ENCODE assay signal across 7 cellular contexts in the genomic region with DNA sequence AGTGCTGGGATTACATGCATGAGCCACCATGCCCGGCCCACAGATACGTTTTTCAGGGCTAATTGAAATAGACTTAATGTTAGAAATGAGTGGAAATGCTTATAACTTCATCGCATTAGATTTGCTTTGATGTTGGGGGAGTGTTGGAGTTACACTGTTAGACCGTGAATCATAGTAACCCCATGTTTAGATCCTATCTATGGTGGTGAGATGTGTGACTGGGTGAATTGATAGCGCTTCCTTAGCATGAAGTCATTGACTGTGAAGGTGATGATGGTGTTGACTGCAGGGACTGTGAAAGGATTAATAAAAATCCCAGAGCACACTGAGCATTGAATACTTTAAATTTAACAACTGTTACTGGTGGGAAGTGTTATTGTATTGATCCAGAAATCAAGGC. TPM values are rescaled to one million over a fixed set of nuclear protein-coding genes. Genes with fewer than 3 reads are reported as not detected.
DNase-seq lines count a peak whose midpoint lies in the region; ATAC-seq, FAIRE-seq and TF ChIP-seq lines count a peak whose summit lies in the region.
"Had no signal": no experiment of that assay in that cellular context is flagged by ENCODE, and none has a peak within 500 bp of the region (broad histone marks: within the 10 kb centered on the region; RNA-seq: fewer than 3 reads in every experiment).

No MANE protein-coding gene starts in this region.

- WGBS in endodermal cell (ENCODE audit: insufficient coverage in 1 of 2, insufficient read length in 1 of 2), 2 experiments, result 93 to 100% methylated on average over 5 of the region's 5 CpGs

- H3K27ac Mint-ChIP-seq in activated CD4-positive, alpha-beta T cell treated with anti-CD3 and anti-CD28 coated beads, Interleukin-2, amount 10 ng/mL, durations not matched to agents 24 days and 14 days, result no peak overlapping the region
- H3K27ac Mint-ChIP-seq in endodermal cell, result no peak overlapping the region
- no peak overlapping the region for H3K27ac Mint-ChIP-seq in stimulated activated memory B cell treated with anti-CD40 and anti-IgM and Interleukin-4, amounts not matched to agents 10 μg/mL and 1 μg/mL and 100 μg/mL, for 72 hours

- peaks cover 45% of the 10 kb centered on the region for H3K9me3 Mint-ChIP-seq in activated CD4-positive, alpha-beta T cell treated with anti-CD3 and anti-CD28 coated beads, Interleukin-2, amount 10 ng/mL, durations not matched to agents 24 days and 14 days
- H3K9me3 Mint-ChIP-seq in endodermal cell, result peaks cover 29% of the 10 kb centered on the region
- H3K9me3 Mint-ChIP-seq in stimulated activated memory B cell treated with anti-CD40 and anti-IgM and Interleukin-4, amounts not matched to agents 10 μg/mL and 1 μg/mL and 100 μg/mL, for 72 hours, result peaks cover 12% of the 10 kb centered on the region

- FAIRE-seq in H54 (lab: Jason Lieb, UNC), result no peak

- no peak for ATAC-seq in stimulated activated memory B cell treated with anti-CD40 and anti-IgM and Interleukin-4, amounts not matched to agents 10 μg/mL and 1 μg/mL and 100 μg/mL, for 72 hours

- no peak overlapping the region for H3K27ac ChIP-seq in endodermal cell (ENCODE audit: low read depth, low read length)

- no peak for TF ChIP-seq POLR2A in H54 (IDR thresholded peaks at IDR 0.05; ENCODE audit: low read depth, low read length)

- peak overlapping the region; percentile 94 for H3K4me3 ChIP-seq in endodermal cell (ENCODE audit: low read length)

- intact Hi-C loops in activated CD4-positive, alpha-beta T cell treated with anti-CD3 and anti-CD28 coated beads, Interleukin-2, amount 10 ng/mL, durations not matched to agents 24 days and 14 days (cut with micrococcal nuclease), result no loop called here

- H3K36me3 Mint-ChIP-seq in activated CD4-positive, alpha-beta T cell treated with anti-CD3 and anti-CD28 coated beads, Interleukin-2, amount 10 ng/mL, durations not matched to agents 24 days and 14 days (ENCODE audit: low read depth), result peaks cover 72% of the 10 kb centered on the region
- peaks cover 52% of the 10 kb centered on the region for H3K36me3 Mint-ChIP-seq in endodermal cell (ENCODE audit: low read depth)
- H3K36me3 Mint-ChIP-seq in stimulated activated memory B cell treated with anti-CD40 and anti-IgM and Interleukin-4, amounts not matched to agents 10 μg/mL and 1 μg/mL and 100 μg/mL, for 72 hours, result peaks cover 56% of the 10 kb centered on the region

- H3K4me3 Mint-ChIP-seq in activated CD4-positive, alpha-beta T cell treated with anti-CD3 and anti-CD28 coated beads, Interleukin-2, amount 10 ng/mL, durations not matched to agents 24 days and 14 days, result peak overlapping the region; percentile 93
- H3K4me3 Mint-ChIP-seq in endodermal cell, result peak overlapping the region; percentile 92
- peak overlapping the region; percentile 93 for H3K4me3 Mint-ChIP-seq in stimulated activated memory B cell treated with anti-CD40 and anti-IgM and Interleukin-4, amounts not matched to agents 10 μg/mL and 1 μg/mL and 100 μg/mL, for 72 hours

- DNase-seq in activated CD4-positive, alpha-beta T cell treated with anti-CD3 and anti-CD28 coated beads, Interleukin-2, amount 10 ng/mL, durations not matched to agents 24 days and 14 days, result no peak
- DNase-seq in activated CD4-positive, alpha-beta T cell treated with anti-CD3 and anti-CD28 coated beads for 4 hours, result no peak
- DNase-seq in endodermal cell, result no peak
- no peak for DNase-seq in stimulated activated CD4-positive, alpha-beta T cell treated with anti-CD3 and anti-CD28 coated beads, Interleukin-4, amount 100 ng/mL, for 1 hour
- no peak for DNase-seq in H54 (ENCODE audit: insufficient read length, low spot score)
- DNase-seq: stimulated activated CD4-positive, alpha-beta T cell treated with anti-CD3 and anti-CD28 coated beads, Interleukin-1b, Interleukin-23, amount 100 ng/mL, for 48 hours had no signal

- peaks cover 20% of the 10 kb centered on the region for H3K4me1 Mint-ChIP-seq in activated CD4-positive, alpha-beta T cell treated with anti-CD3 and anti-CD28 coated beads, Interleukin-2, amount 10 ng/mL, durations not matched to agents 24 days and 14 days
- peaks cover 15% of the 10 kb centered on the region for H3K4me1 Mint-ChIP-seq in endodermal cell
- H3K4me1 Mint-ChIP-seq in stimulated activated memory B cell treated with anti-CD40 and anti-IgM and Interleukin-4, amounts not matched to agents 10 μg/mL and 1 μg/mL and 100 μg/mL, for 72 hours, result peaks cover 47% of the 10 kb centered on the region

- H3K9ac ChIP-seq in endodermal cell (ENCODE audit: extremely low read depth, low read length, poor library complexity, severe bottlenecking), result peak overlapping the region; percentile 87

- peaks cover 4% of the 10 kb centered on the region for H3K4me1 ChIP-seq in endodermal cell (ENCODE audit: control insufficient read depth, insufficient read depth, low read length)

- TF ChIP-seq CTCF in endodermal cell (conservative IDR thresholded peaks at IDR 0.05), result no peak

- peaks cover 7% of the 10 kb centered on the region for H3K27me3 ChIP-seq in endodermal cell (ENCODE audit: control insufficient read depth, insufficient read depth, low read length, poor library complexity, severe bottlenecking)

- H3K27me3 Mint-ChIP-seq in activated CD4-positive, alpha-beta T cell treated with anti-CD3 and anti-CD28 coated beads, Interleukin-2, amount 10 ng/mL, durations not matched to agents 24 days and 14 days, result no peaks in the 10 kb centered on the region
- H3K27me3 Mint-ChIP-seq in endodermal cell (ENCODE audit: insufficient read depth), result peaks cover 16% of the 10 kb centered on the region
- no peaks in the 10 kb centered on the region for H3K27me3 Mint-ChIP-seq in stimulated activated memory B cell treated with anti-CD40 and anti-IgM and Interleukin-4, amounts not matched to agents 10 μg/mL and 1 μg/mL and 100 μg/mL, for 72 hours

- peaks cover 43% of the 10 kb centered on the region for H3K36me3 ChIP-seq in endodermal cell (ENCODE audit: control insufficient read depth, insufficient read depth, low read length)

- H3K9me3 ChIP-seq in endodermal cell (ENCODE audit: control insufficient read depth, low read length), result peaks cover 31% of the 10 kb centered on the region

RNA-seq across cellular contexts. Expression of a gene that starts 1.7 kb away (rescaled TPM):
- 18.0 and 19.9 TPM in 2 replicates for total RNA-seq in activated CD4-positive, alpha-beta T cell treated with anti-CD3 and anti-CD28 coated beads, Interleukin-2, amount 10 ng/mL, durations not matched to agents 24 days and 14 days
- 10 to 100 TPM; 29.8 to 38.4 TPM for total RNA-seq in endodermal cell
- 9.2 TPM for polyA plus RNA-seq in endodermal cell (2013, experiment 1 of 2)
- polyA plus RNA-seq in endodermal cell (2013, experiment 2 of 2), result 8.3 TPM

RNA-seq across cellular contexts. Expression of a gene that starts 25.7 kb away (rescaled TPM):
- total RNA-seq in activated CD4-positive, alpha-beta T cell treated with anti-CD3 and anti-CD28 coated beads, Interleukin-2, amount 10 ng/mL, durations not matched to agents 24 days and 14 days, result not detected in 2 replicates
- not detected for total RNA-seq in endodermal cell
- polyA plus RNA-seq in endodermal cell (2013, experiment 1 of 2), result not detected
- not detected for polyA plus RNA-seq in endodermal cell (2013, experiment 2 of 2)

RNA-seq across cellular contexts. Expression of a gene that starts 37.8 kb away (rescaled TPM):
- 0.33 TPM in 1 of 2 replicates, not detected in the other for total RNA-seq in activated CD4-positive, alpha-beta T cell treated with anti-CD3 and anti-CD28 coated beads, Interleukin-2, amount 10 ng/mL, durations not matched to agents 24 days and 14 days
- total RNA-seq in endodermal cell, result 1 to 10 TPM; 1.3 to 1.7 TPM
- polyA plus RNA-seq in endodermal cell (2013, experiment 1 of 2), result 0.93 TPM
- polyA plus RNA-seq in endodermal cell (2013, experiment 2 of 2), result 1.3 TPM

RNA-seq across cellular contexts. Expression of a gene that starts 47.4 kb away (rescaled TPM):
- 7.6 and 8.6 TPM in 2 replicates for total RNA-seq in activated CD4-positive, alpha-beta T cell treated with anti-CD3 and anti-CD28 coated beads, Interleukin-2, amount 10 ng/mL, durations not matched to agents 24 days and 14 days
- 10 to 100 TPM; 16.6 to 21.1 TPM for total RNA-seq in endodermal cell
- 5.0 TPM for polyA plus RNA-seq in endodermal cell (2013, experiment 1 of 2)
- polyA plus RNA-seq in endodermal cell (2013, experiment 2 of 2), result 5.4 TPM

RNA-seq across cellular contexts. Expression of a gene that starts 48.0 kb away (rescaled TPM):
- not detected in 2 replicates for total RNA-seq in activated CD4-positive, alpha-beta T cell treated with anti-CD3 and anti-CD28 coated beads, Interleukin-2, amount 10 ng/mL, durations not matched to agents 24 days and 14 days
- total RNA-seq in endodermal cell, result not detected
- not detected for polyA plus RNA-seq in endodermal cell (2013, experiment 1 of 2)
- not detected for polyA plus RNA-seq in endodermal cell (2013, experiment 2 of 2)
